30 cellular contexts compared by ENCODE assay signal in genomic region chr1:208515123-208515522, GRCh38.
"Had no signal": no experiment of that assay in that cellular context is flagged by ENCODE, and none has a peak within 500 bp of the region (broad histone marks: within the 10 kb centered on the region; RNA-seq: fewer than 3 reads in every experiment).

No MANE protein-coding gene starts in this region.

- H3K27me3 ChIP-seq: ascending aorta, body of pancreas, esophagus squamous epithelium, gastroesophageal sphincter, heart right ventricle had no signal

- H3K27me3 Mint-ChIP-seq: activated B cell treated with CpG ODN at 0.5 μM for 24 hours; activated CD8-positive, alpha-beta T cell treated with anti-CD3 and anti-CD28 coated beads for 36 hours; activated naive CD4-positive, alpha-beta T cell treated with anti-CD3 and anti-CD28 coated beads, Interleukin-2, amount 10 ng/mL, durations not matched to agents 7 days and 5 days; effector memory CD8-positive, alpha-beta T cell; T-helper 17 cell had no signal

- H3K4me3 ChIP-seq: ascending aorta, body of pancreas, esophagus squamous epithelium, gastroesophageal sphincter, heart right ventricle had no signal

- H3K9me3 ChIP-seq: ascending aorta, esophagus squamous epithelium, gastroesophageal sphincter had no signal

- H3K9me3 Mint-ChIP-seq: activated naive CD4-positive, alpha-beta T cell treated with anti-CD3 and anti-CD28 coated beads, Interleukin-2, amount 10 ng/mL, durations not matched to agents 7 days and 5 days; effector memory CD8-positive, alpha-beta T cell; T-helper 2 cell treated with Interferon-gamma antibody and Interleukin-4, amounts not matched to agents 5 μg/mL and 100 μg/mL, for 36 hours had no signal

- DNase-seq: activated B cell treated with CpG ODN at 0.5 μM for 24 hours; activated CD4-positive, alpha-beta T cell treated with anti-CD3 and anti-CD28 coated beads for 48 hours; activated CD4-positive, alpha-beta T cell treated with anti-CD3 and anti-CD28 coated beads, Interleukin-2, amount 50 U/mL, for 1 hour; activated CD4-positive, alpha-beta T cell treated with anti-CD3 and anti-CD28 coated beads, Interleukin-2, amount 50 U/mL, for 48 hours; activated CD8-positive, alpha-beta memory T cell treated with anti-CD3 and anti-CD28 coated beads for 24 hours; activated CD8-positive, alpha-beta T cell treated with anti-CD3 and anti-CD28 coated beads for 36 hours; activated gamma-delta T cell; activated naive CD4-positive, alpha-beta T cell; activated naive CD4-positive, alpha-beta T cell treated with anti-CD3 and anti-CD28 coated beads, Interleukin-2, amount 10 ng/mL, durations not matched to agents 7 days and 5 days; activated naive CD8-positive, alpha-beta T cell treated with anti-CD3 and anti-CD28 coated beads, Interleukin-2, amount 10 ng/mL, durations not matched to agents 7 days and 5 days; activated T-cell treated with anti-CD3 and anti-CD28 coated beads, Interleukin-2, amount 50 U/mL, for 48 hours; body of pancreas; caudate nucleus; cortex of kidney; dermis blood vessel endothelial cell; effector CD4-positive, alpha-beta T cell; effector memory CD8-positive, alpha-beta T cell; erythroblast; esophagus squamous epithelium; foreskin melanocyte; heart right ventricle; T-helper 1 cell; T-helper 17 cell; T1000; WERI-Rb-1 had no signal

- FAIRE-seq: colon had no signal

- H3K36me3 Mint-ChIP-seq: activated naive CD4-positive, alpha-beta T cell treated with anti-CD3 and anti-CD28 coated beads, Interleukin-2, amount 10 ng/mL, durations not matched to agents 7 days and 5 days; activated naive CD4-positive, alpha-beta T cell treated with anti-CD3 and anti-CD28 coated beads, Interleukin-2, amount 50 U/mL, for 72 hours; activated naive CD8-positive, alpha-beta T cell treated with anti-CD3 and anti-CD28 coated beads, Interleukin-2, amount 10 ng/mL, durations not matched to agents 7 days and 5 days had no signal

- H3K4me1 Mint-ChIP-seq: activated B cell treated with CpG ODN at 0.5 μM for 24 hours; activated naive CD4-positive, alpha-beta T cell treated with anti-CD3 and anti-CD28 coated beads, Interleukin-2, amount 10 ng/mL, durations not matched to agents 7 days and 5 days; activated naive CD8-positive, alpha-beta T cell treated with anti-CD3 and anti-CD28 coated beads, Interleukin-2, amount 10 ng/mL, durations not matched to agents 7 days and 5 days; T-helper 17 cell had no signal

- H3K36me3 ChIP-seq: ascending aorta, esophagus squamous epithelium, gastroesophageal sphincter, heart right ventricle, WERI-Rb-1 had no signal

- H3K27ac ChIP-seq: ascending aorta, body of pancreas, esophagus squamous epithelium, gastroesophageal sphincter, heart right ventricle, WERI-Rb-1 had no signal

- H3K27ac Mint-ChIP-seq: activated B cell treated with CpG ODN at 0.5 μM for 24 hours; activated CD8-positive, alpha-beta T cell treated with anti-CD3 and anti-CD28 coated beads for 36 hours; activated naive CD4-positive, alpha-beta T cell treated with anti-CD3 and anti-CD28 coated beads, Interleukin-2, amount 10 ng/mL, durations not matched to agents 7 days and 5 days; activated naive CD8-positive, alpha-beta T cell treated with anti-CD3 and anti-CD28 coated beads, Interleukin-2, amount 10 ng/mL, durations not matched to agents 7 days and 5 days; effector memory CD8-positive, alpha-beta T cell; T-helper 17 cell; T-helper 2 cell treated with Interferon-gamma antibody and Interleukin-4, amounts not matched to agents 5 μg/mL and 100 μg/mL, for 36 hours had no signal

- H3K4me1 ChIP-seq: ascending aorta, body of pancreas, esophagus squamous epithelium, gastroesophageal sphincter, heart right ventricle had no signal

- H3K4me3 Mint-ChIP-seq: activated B cell treated with CpG ODN at 0.5 μM for 24 hours; activated CD8-positive, alpha-beta T cell treated with anti-CD3 and anti-CD28 coated beads for 36 hours; activated naive CD4-positive, alpha-beta T cell treated with anti-CD3 and anti-CD28 coated beads, Interleukin-2, amount 10 ng/mL, durations not matched to agents 7 days and 5 days; activated naive CD8-positive, alpha-beta T cell treated with anti-CD3 and anti-CD28 coated beads, Interleukin-2, amount 10 ng/mL, durations not matched to agents 7 days and 5 days; effector memory CD8-positive, alpha-beta T cell; T-helper 17 cell; T-helper 2 cell treated with Interferon-gamma antibody and Interleukin-4, amounts not matched to agents 5 μg/mL and 100 μg/mL, for 36 hours had no signal
